ENCODE assay signal across 8 cellular contexts in the genomic region with DNA sequence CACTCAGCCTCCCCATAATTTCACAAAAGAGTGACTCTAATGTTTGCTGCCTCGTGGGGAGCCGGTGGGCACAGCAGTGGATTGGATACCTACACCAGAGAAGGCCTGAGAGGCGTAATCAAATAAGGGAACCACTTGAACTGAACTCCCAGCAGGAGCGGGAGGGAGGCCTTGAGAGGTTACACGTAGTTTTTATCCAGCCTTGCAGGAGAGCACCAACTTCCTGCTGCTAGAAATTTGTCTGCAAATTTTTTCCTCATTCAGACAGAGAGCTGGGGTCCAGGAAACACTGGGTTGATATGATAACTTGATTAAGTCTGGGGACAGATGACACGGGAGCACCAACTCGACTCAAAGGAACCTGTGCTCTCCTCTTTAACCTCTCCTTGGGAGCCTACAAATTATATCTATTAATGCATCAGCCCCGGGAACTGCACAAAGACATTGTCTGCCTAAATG.
DNase-seq lines count a peak whose midpoint lies in the region; ATAC-seq and TF ChIP-seq lines count a peak whose summit lies in the region.

No MANE protein-coding gene starts in this region.

- H3K36me3 ChIP-seq in SK-N-MC (ENCODE audit: insufficient read depth, low read length) = no peaks in the 10 kb centered on the region
- no peaks in the 10 kb centered on the region for H3K36me3 ChIP-seq in left lung
- no peaks in the 10 kb centered on the region for H3K36me3 ChIP-seq in tibial nerve

- DNase-seq in DMS153 treated with DMSO at 0.1 percent for 48 hours (lab: John Stamatoyannopoulos, UW; ENCODE audit: unreplicated experiment) (peak; percentile 79), NCI-H1092 treated with DMSO at 0.1 percent for 48 hours (lab: John Stamatoyannopoulos, UW) (peak; percentile 84), SK-N-MC (ENCODE audit: low read depth, low spot score) (peak; percentile 51), left lung (peak in 1 of 2 donors; percentile 39), HuH-7.5 (ENCODE audit: low spot score) (no peak), kidney glomerular epithelial cell (lab: John Stamatoyannopoulos, UW) (no peak), tibial nerve (ENCODE audit: low spot score in 2 of 2) (no peak)

- no peak for TF ChIP-seq EP300 in tibial nerve (IDR thresholded peaks at IDR 0.05)

- H3K9ac ChIP-seq in SK-N-MC (ENCODE audit: insufficient read length) = peak overlapping the region; percentile 3

- no peaks in the 10 kb centered on the region for H3K9me3 ChIP-seq in SK-N-MC (ENCODE audit: low read depth, low read length)
- H3K9me3 ChIP-seq in left lung = no peaks in the 10 kb centered on the region
- no peaks in the 10 kb centered on the region for H3K9me3 ChIP-seq in tibial nerve

- H3K4me3 ChIP-seq in SK-N-MC (peak overlapping the region; percentile 14; the same call in 1 of the 2 replicates), left lung (no peak overlapping the region), tibial nerve (no peak overlapping the region)

- WGBS in tibial nerve, 2 donors = 69 to 80% methylated on average over 8 of the region's 8 CpGs

- peaks cover 10 to 33% of the 10 kb centered on the region in 2 donors for H3K27me3 ChIP-seq in left lung
- peaks cover 0 to 19% of the 10 kb centered on the region in 2 donors for H3K27me3 ChIP-seq in tibial nerve

- no peak for TF ChIP-seq CTCF in left lung (IDR thresholded peaks at IDR 0.05)
- TF ChIP-seq CTCF in tibial nerve (IDR thresholded peaks at IDR 0.05) = no peak

- intact Hi-C loops in left lung (cut with DNase I) = no loop called here

- TF ChIP-seq POLR2A in tibial nerve (IDR thresholded peaks at IDR 0.05) = no peak

- ATAC-seq in left lung (peak; percentile 87), HG03045 (IDR thresholded peaks at IDR 0.05; ENCODE audit: unreplicated experiment) (no peak)

- H3K27ac ChIP-seq in SK-N-MC (peak overlapping the region; percentile 44), left lung (peak overlapping the region in 1 of 2 donors; percentile 14), tibial nerve (no peak overlapping the region)

- peaks cover 11 to 31% of the 10 kb centered on the region in 2 donors for H3K4me1 ChIP-seq in left lung
- peaks cover 0 to 14% (median 0%) of the 10 kb centered on the region in 4 donors for H3K4me1 ChIP-seq in tibial nerve

Comparison
In these comparisons a context has a peak if more than half of its experiments do, and no peak if none do; other contexts are left out.
1. DNase-seq: peak in DMS153 treated with DMSO at 0.1 percent for 48 hours (single experiment), NCI-H1092 treated with DMSO at 0.1 percent for 48 hours (single experiment) and SK-N-MC (single experiment); none in HuH-7.5 (single experiment), kidney glomerular epithelial cell (single experiment) and tibial nerve (0 of 2).